Comparison of ENCODE assay signal across 25 cellular contexts in the genomic region with DNA sequence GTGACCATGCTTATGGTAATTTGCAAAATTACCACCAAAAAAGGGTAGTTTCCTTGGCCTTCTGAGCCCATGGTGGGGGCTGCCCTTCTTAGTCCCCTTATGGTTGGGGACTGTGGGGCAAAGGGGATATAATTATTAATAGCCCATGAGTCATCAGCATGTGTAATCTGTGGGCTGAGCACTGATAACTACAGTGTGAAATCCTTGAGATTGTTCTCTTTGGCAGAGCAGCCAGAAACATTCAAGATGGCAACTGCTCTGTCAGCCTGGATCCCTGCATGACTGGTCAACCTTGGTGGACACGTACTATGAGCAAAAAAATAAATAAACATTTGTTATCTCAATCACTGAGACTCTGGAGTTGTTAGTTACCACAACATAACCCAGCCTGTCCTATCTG.
DNase-seq lines count a peak whose midpoint lies in the region; ATAC-seq, FAIRE-seq and TF ChIP-seq lines count a peak whose summit lies in the region.
"Had no signal": no experiment of that assay in that cellular context is flagged by ENCODE, and none has a peak within 500 bp of the region (broad histone marks: within the 10 kb centered on the region; RNA-seq: fewer than 3 reads in every experiment).

No MANE protein-coding gene starts in this region.

- peaks cover 11% of the 10 kb centered on the region for H3K79me2 ChIP-seq in endothelial cell of umbilical vein (ENCODE audit: control insufficient read depth, insufficient read depth, low read length)

- intact Hi-C loops in activated CD4-positive, alpha-beta T cell treated with anti-CD3 and anti-CD28 coated beads for 36 hours (cut with DNase I, micrococcal nuclease): no loop called here
- intact Hi-C loops in endothelial cell of umbilical vein (cut with micrococcal nuclease): no loop called here
- intact Hi-C loops in naive thymus-derived CD4-positive, alpha-beta T cell (cut with micrococcal nuclease): loop anchor here in 1 of 2 donors (2.0 kb wide), 1 partner anchor 17 kb away; no protein-coding TSS in a partner anchor

- H3K4me3 ChIP-seq in MG63: no peak overlapping the region
- no peak overlapping the region for H3K4me3 ChIP-seq in endothelial cell of umbilical vein (replicated peaks in 1 of 3; ENCODE audit: insufficient read depth in 1 of 3, low read depth in 1 of 3, low read length in 3 of 3)
- H3K4me3 ChIP-seq in naive thymus-derived CD4-positive, alpha-beta T cell (ENCODE audit: low read length): no peak overlapping the region
- H3K4me3 ChIP-seq: BLaER1, PC-9, upper lobe of right lung had no signal

- TF ChIP-seq POLR2A in endothelial cell of umbilical vein (IDR thresholded peaks at IDR 0.05; ENCODE audit: low read depth, low read length): no peak

- H3K4me1 Mint-ChIP-seq in activated CD4-positive, alpha-beta T cell treated with anti-CD3 and anti-CD28 coated beads for 36 hours: peaks cover 69% of the 10 kb centered on the region
- H3K4me1 Mint-ChIP-seq in naive thymus-derived CD4-positive, alpha-beta T cell: peaks cover 28 to 91% (median 74%) of the 10 kb centered on the region in 7 donors

- no TSS peak for BruUV-seq in endothelial cell of umbilical vein (replicated peaks; lab: Mats Ljungman, UMichigan)

- no peak for ATAC-seq in activated CD4-positive, alpha-beta T cell treated with anti-CD3 and anti-CD28 coated beads for 36 hours
- no peak for ATAC-seq in naive thymus-derived CD4-positive, alpha-beta T cell
- no peak for ATAC-seq in HG03565 (IDR thresholded peaks at IDR 0.05; ENCODE audit: unreplicated experiment)
- ATAC-seq: activated CD4-positive, CD25-positive, alpha-beta regulatory T cell treated with anti-CD3 and anti-CD28 coated beads, Interleukin-2, amount 50 U/mL, for 24 hours; foreskin keratinocyte; natural killer cell treated with Interleukin-12 subunit alpha and Interleukin-12 subunit beta and Interleukin-15 and Interleukin-18, amount 100 ng/mL, for 72 hours; stimulated activated naive CD8-positive, alpha-beta T cell treated with anti-CD3 and anti-CD28 coated beads, Interleukin-15, amount 100 ng/mL, for 72 hours; upper lobe of right lung had no signal

- no peaks in the 10 kb centered on the region for H4K20me1 ChIP-seq in endothelial cell of umbilical vein (replicated peaks; ENCODE audit: control insufficient read depth, extremely low read depth, insufficient read depth, low read length)
- H4K20me1 ChIP-seq: BLaER1 had no signal

- DNase-seq in activated CD4-positive, alpha-beta T cell treated with anti-CD3 and anti-CD28 coated beads for 36 hours: no peak
- no peak for DNase-seq in activated CD4-positive, alpha-beta T cell treated with anti-CD3 and anti-CD28 coated beads for 4 hours
- DNase-seq in MG63 (peak; percentile 17), endothelial cell of umbilical vein (ENCODE audit: low read depth, low spot score) (peak; percentile 48), GM13976 (ENCODE audit: low spot score) (no peak), iPS-NIHi11 (ENCODE audit: low spot score) (no peak)
- DNase-seq in naive thymus-derived CD4-positive, alpha-beta T cell: no peak
- DNase-seq: activated CD8-positive, alpha-beta memory T cell treated with anti-CD3 and anti-CD28 coated beads, Interleukin-2, amount 50 U/mL, for 4 hours; activated naive CD4-positive, alpha-beta T cell treated with Interleukin-2 at 50 U/mL for 16 hours; effector CD8-positive, alpha-beta T cell; Karpas-422; NCI-H1417 treated with DMSO at 0.1 percent for 48 hours; NCI-H2171 treated with DMSO at 0.1 percent for 48 hours; NCI-H774; PC-9; stimulated activated naive CD8-positive, alpha-beta T cell treated with anti-CD3 and anti-CD28 coated beads, Interleukin-15, amount 100 ng/mL, for 72 hours; T-helper 9 cell; upper lobe of right lung had no signal

- peaks cover 87% of the 10 kb centered on the region for H3K36me3 Mint-ChIP-seq in activated CD4-positive, alpha-beta T cell treated with anti-CD3 and anti-CD28 coated beads for 36 hours (ENCODE audit: low read depth)
- H3K36me3 Mint-ChIP-seq in naive thymus-derived CD4-positive, alpha-beta T cell: peaks cover 42 to 89% (median 80%) of the 10 kb centered on the region in 5 donors

- H3K4me1 ChIP-seq in endothelial cell of umbilical vein (ENCODE audit: control insufficient read depth, extremely low read depth, insufficient read depth, low read length): peaks cover 5% of the 10 kb centered on the region
- peaks cover 21 to 29% of the 10 kb centered on the region in 2 donors for H3K4me1 ChIP-seq in naive thymus-derived CD4-positive, alpha-beta T cell (ENCODE audit: control insufficient read depth in 2 of 2, insufficient read depth in 2 of 2, low read length in 2 of 2)
- H3K4me1 ChIP-seq: BLaER1 had no signal

- CTCF ChIA-PET in activated CD4-positive, alpha-beta T cell treated with anti-CD3 and anti-CD28 coated beads for 36 hours (lab: Charles Lee): interaction anchor here (0.7 to 1.2 kb wide), 2 partner anchors 86 to 393 kb away, joined by 3 read pairs; no protein-coding TSS in a partner anchor
- CTCF ChIA-PET in endothelial cell of umbilical vein (lab: Charles Lee): no interaction called here
- CTCF ChIA-PET in naive thymus-derived CD4-positive, alpha-beta T cell (lab: Charles Lee): interaction anchor here (1.0 kb wide), 1 partner anchor 88 kb away, joined by 3 read pairs; no protein-coding TSS in a partner anchor

- no peaks in the 10 kb centered on the region for H3K9me1 ChIP-seq in endothelial cell of umbilical vein (replicated peaks; ENCODE audit: control insufficient read depth, extremely low read depth, insufficient read depth, low read length)

- in situ Hi-C loops in GM13976 (cut with MboI; ENCODE audit: low sequenced_read_pairs, unreplicated experiment): no loop called here

- peaks cover 31% of the 10 kb centered on the region for H3K9me3 Mint-ChIP-seq in activated CD4-positive, alpha-beta T cell treated with anti-CD3 and anti-CD28 coated beads for 36 hours (ENCODE audit: low read depth)
- peaks cover 6 to 42% (median 18%) of the 10 kb centered on the region in 11 donors for H3K9me3 Mint-ChIP-seq in naive thymus-derived CD4-positive, alpha-beta T cell

- H3K27ac ChIP-seq in endothelial cell of umbilical vein (ENCODE audit: insufficient read depth, low read depth, low read length): no peak overlapping the region
- peak overlapping the region; percentile 6 for H3K27ac ChIP-seq in naive thymus-derived CD4-positive, alpha-beta T cell (ENCODE audit: low read depth, low read length)
- H3K27ac ChIP-seq: 22Rv1, BLaER1, foreskin keratinocyte, PC-9, upper lobe of right lung had no signal

- no peak overlapping the region for H3K4me3 Mint-ChIP-seq in activated CD4-positive, alpha-beta T cell treated with anti-CD3 and anti-CD28 coated beads for 36 hours
- no peak overlapping the region for H3K4me3 Mint-ChIP-seq in naive thymus-derived CD4-positive, alpha-beta T cell
- H3K4me3 Mint-ChIP-seq: natural killer cell treated with Interleukin-12 subunit alpha and Interleukin-12 subunit beta and Interleukin-15 and Interleukin-18, amount 100 ng/mL, for 72 hours; stimulated activated naive CD8-positive, alpha-beta T cell treated with anti-CD3 and anti-CD28 coated beads, Interleukin-15, amount 100 ng/mL, for 72 hours had no signal

- dilution Hi-C loops in endothelial cell of umbilical vein (cut with MboI; ENCODE audit: extremely low pct_ligation_motif_present, low sequenced_read_pairs): no loop called here

- H3K27me3 ChIP-seq in MG63 (no peaks in the 10 kb centered on the region), endothelial cell of umbilical vein (ENCODE audit: control insufficient read depth in 2 of 2, insufficient read depth in 2 of 2, low read length in 2 of 2) (no peaks in the 10 kb centered on the region)
- no peaks in the 10 kb centered on the region for H3K27me3 ChIP-seq in naive thymus-derived CD4-positive, alpha-beta T cell (ENCODE audit: control insufficient read depth in 2 of 2, insufficient read depth in 2 of 2, low read length in 2 of 2)
- H3K27me3 ChIP-seq: BLaER1, foreskin keratinocyte, upper lobe of right lung had no signal

- no peaks in the 10 kb centered on the region for H3K9me3 ChIP-seq in MG63
- H3K9me3 ChIP-seq in endothelial cell of umbilical vein (replicated peaks; ENCODE audit: control insufficient read depth, insufficient read depth, low read length): no peaks in the 10 kb centered on the region
- H3K9me3 ChIP-seq in naive thymus-derived CD4-positive, alpha-beta T cell (ENCODE audit: control insufficient read depth in 2 of 3, low read length in 3 of 3): no peaks in the 10 kb centered on the region
- H3K9me3 ChIP-seq: upper lobe of right lung had no signal

- H3K4me2 ChIP-seq in endothelial cell of umbilical vein (ENCODE audit: insufficient read depth, low read length): no peak overlapping the region
- H3K4me2 ChIP-seq: BLaER1, PC-9 had no signal

- H2AFZ ChIP-seq in endothelial cell of umbilical vein (ENCODE audit: low read depth, low read length): no peak overlapping the region
- H2AFZ ChIP-seq: PC-9 had no signal

- no peak overlapping the region for H3K9ac ChIP-seq in endothelial cell of umbilical vein (replicated peaks; ENCODE audit: extremely low read depth, insufficient read depth, low read length)
- H3K9ac ChIP-seq: BLaER1 had no signal

- POLR2A ChIA-PET in activated CD4-positive, alpha-beta T cell treated with anti-CD3 and anti-CD28 coated beads for 36 hours (lab: Charles Lee): no interaction called here
- POLR2A ChIA-PET in endothelial cell of umbilical vein (lab: Charles Lee): no interaction called here
- POLR2A ChIA-PET in naive thymus-derived CD4-positive, alpha-beta T cell (lab: Charles Lee): interaction anchor here (0.6 to 17.2 kb wide), 2 partner anchors 25 to 57 kb away, joined by 3 to 353 read pairs; a partner anchor contains a TSS

- peak; percentile 37 for FAIRE-seq in endothelial cell of umbilical vein (lab: Jason Lieb, UNC)
- FAIRE-seq: H54 had no signal

- H3K27me3 Mint-ChIP-seq in activated CD4-positive, alpha-beta T cell treated with anti-CD3 and anti-CD28 coated beads for 36 hours: no peaks in the 10 kb centered on the region
- H3K27me3 Mint-ChIP-seq in naive thymus-derived CD4-positive, alpha-beta T cell: no peaks in the 10 kb centered on the region
- H3K27me3 Mint-ChIP-seq: natural killer cell treated with Interleukin-12 subunit alpha and Interleukin-12 subunit beta and Interleukin-15 and Interleukin-18, amount 100 ng/mL, for 72 hours; stimulated activated naive CD8-positive, alpha-beta T cell treated with anti-CD3 and anti-CD28 coated beads, Interleukin-15, amount 100 ng/mL, for 72 hours had no signal

- H3K27ac Mint-ChIP-seq in activated CD4-positive, alpha-beta T cell treated with anti-CD3 and anti-CD28 coated beads for 36 hours: peak overlapping the region; percentile 3
- peak overlapping the region in 8 of 9 donors; percentile 55 to 89 (median 80) for H3K27ac Mint-ChIP-seq in naive thymus-derived CD4-positive, alpha-beta T cell

- H3K36me3 ChIP-seq in MG63: no peaks in the 10 kb centered on the region
- peaks cover 3 to 8% of the 10 kb centered on the region in 2 experiments for H3K36me3 ChIP-seq in endothelial cell of umbilical vein (ENCODE audit: control insufficient read depth in 2 of 2, extremely low read depth in 1 of 2, insufficient read depth in 2 of 2, low read length in 2 of 2)
- peaks cover 12 to 74% (median 13%) of the 10 kb centered on the region in 3 experiments for H3K36me3 ChIP-seq in naive thymus-derived CD4-positive, alpha-beta T cell (ENCODE audit: control insufficient read depth in 2 of 3, insufficient read depth in 3 of 3, low read length in 3 of 3)

- TF ChIP-seq CTCF in endothelial cell of umbilical vein (IDR thresholded peaks at IDR 0.05; ENCODE audit: extremely low read depth in 1 of 2, insufficient read depth in 1 of 2, low read depth in 1 of 2, low read length in 2 of 2) (no peak), GM13976 (IDR thresholded peaks at IDR 0.05; ENCODE audit: borderline replicate concordance, control extremely low read depth, extremely low read depth, insufficient read depth, missing control alignments) (no peak)

Comparison
In these comparisons a context has a peak if more than half of its experiments do, and no peak if none do; other contexts are left out.
1. DNase-seq: peak in MG63 (single experiment) and endothelial cell of umbilical vein (single experiment); none in activated CD4-positive, alpha-beta T cell treated with anti-CD3 and anti-CD28 coated beads for 36 hours (single experiment), activated CD4-positive, alpha-beta T cell treated with anti-CD3 and anti-CD28 coated beads for 4 hours (0 of 2), naive thymus-derived CD4-positive, alpha-beta T cell (0 of 9), GM13976 (single experiment) and iPS-NIHi11 (single experiment).